ENCODE assay signal across 1 cellular context in the genomic region with DNA sequence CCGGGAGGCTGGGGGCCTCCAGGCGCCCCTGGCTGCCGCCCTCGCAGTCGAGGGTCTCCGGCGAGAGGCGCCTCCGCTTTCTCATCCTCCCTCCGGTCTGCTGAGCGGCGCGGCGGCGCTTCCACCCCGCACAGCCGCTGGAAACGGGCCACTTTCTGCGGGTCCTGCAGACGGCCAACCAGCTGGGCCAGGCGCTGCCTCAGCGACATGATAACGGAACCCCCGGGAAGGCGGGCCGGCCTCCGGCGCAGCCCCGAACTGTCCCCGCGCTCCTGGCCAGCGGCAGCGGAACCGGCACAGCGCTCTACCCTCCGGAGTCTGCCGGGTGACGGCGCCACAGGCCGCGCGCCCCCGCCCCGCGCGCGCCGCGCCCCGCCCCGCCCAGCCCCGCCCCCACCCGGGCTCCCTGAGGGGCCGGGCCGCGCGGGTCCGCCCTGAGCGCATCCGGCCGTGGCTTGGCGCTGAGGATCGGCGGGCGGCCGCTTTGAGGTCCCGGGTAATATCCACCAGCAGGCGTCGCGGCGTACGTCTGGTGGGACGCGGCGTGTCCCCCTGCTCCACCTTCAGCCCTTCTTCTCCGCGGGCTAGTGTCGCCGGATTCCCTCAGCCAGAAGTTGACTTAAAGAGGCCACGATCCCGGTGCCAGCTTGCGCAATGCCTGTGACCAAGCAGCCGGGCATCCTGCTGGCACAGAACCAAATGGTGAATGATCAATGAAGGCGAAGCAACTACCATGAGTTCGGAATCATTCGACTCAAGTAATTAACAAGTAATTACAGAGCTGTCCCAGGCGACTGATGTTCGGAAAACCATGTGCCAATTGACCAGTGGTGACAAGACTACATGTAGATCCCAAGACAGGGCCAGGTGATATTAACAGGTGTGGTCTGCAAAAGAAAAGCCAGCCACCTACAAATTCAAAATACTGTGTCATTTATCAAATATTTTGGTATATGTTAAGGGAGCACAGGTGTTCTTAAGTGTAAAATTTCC.
TF ChIP-seq lines count a peak whose summit lies in the region.

A gene with protein sequence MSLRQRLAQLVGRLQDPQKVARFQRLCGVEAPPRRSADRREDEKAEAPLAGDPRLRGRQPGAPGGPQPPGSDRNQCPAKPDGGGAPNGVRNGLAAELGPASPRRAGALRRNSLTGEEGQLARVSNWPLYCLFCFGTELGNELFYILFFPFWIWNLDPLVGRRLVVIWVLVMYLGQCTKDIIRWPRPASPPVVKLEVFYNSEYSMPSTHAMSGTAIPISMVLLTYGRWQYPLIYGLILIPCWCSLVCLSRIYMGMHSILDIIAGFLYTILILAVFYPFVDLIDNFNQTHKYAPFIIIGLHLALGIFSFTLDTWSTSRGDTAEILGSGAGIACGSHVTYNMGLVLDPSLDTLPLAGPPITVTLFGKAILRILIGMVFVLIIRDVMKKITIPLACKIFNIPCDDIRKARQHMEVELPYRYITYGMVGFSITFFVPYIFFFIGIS (minus strand): TSS at position 330 of the 993 bp plus-strand sequence. CDS start 121 bp downstream, at position 209.

TF ChIP-seq in HepG2, 621 proteins besides CTCF, POLR2A, EP300 and RAD21 (continued from another document and continues in another):
- TF ChIP-seq SAP130 (CRISPR knock-in tag; IDR thresholded peaks at IDR 0.05; ENCODE audit: low read depth) (peak; percentile 7), NR2F6 (IDR thresholded peaks at IDR 0.05) (no peak), NR2F6 (CRISPR knock-in tag; IDR thresholded peaks at IDR 0.05) (no peak), ZNF234 (CRISPR knock-in tag; conservative IDR thresholded peaks at IDR 0.05) (peak; percentile 60; the same call in 1 of the 2 replicates), MAZ (IDR thresholded peaks at IDR 0.05; ENCODE audit: borderline replicate concordance, low read depth, low read length) (no peak), MAZ (CRISPR knock-in tag; IDR thresholded peaks at IDR 0.05; ENCODE audit: low read depth) (peak; percentile 52; the same call in 1 of the 2 replicates), SRSF4 (IDR thresholded peaks at IDR 0.05; ENCODE audit: low read depth, low read length, poor library complexity, severe bottlenecking) (no peak), RXRA (CRISPR knock-in tag; IDR thresholded peaks at IDR 0.05) (peak; percentile 12; the same call in 1 of the 2 replicates), TBX2 (CRISPR knock-in tag; IDR thresholded peaks at IDR 0.05; ENCODE audit: borderline replicate concordance) (peak; percentile 50; the same call in 1 of the 2 replicates), SP2 (CRISPR knock-in tag; IDR thresholded peaks at IDR 0.05) (peak; percentile 54), ZNF780A (CRISPR knock-in tag; IDR thresholded peaks at IDR 0.05) (no peak), TAF1 (CRISPR knock-in tag; IDR thresholded peaks at IDR 0.05) (peak; percentile 72), ZNF776 (CRISPR knock-in tag; IDR thresholded peaks at IDR 0.05) (no peak), POLR2G (IDR thresholded peaks at IDR 0.05; ENCODE audit: low read depth, low read length) (peak; percentile 68; the same call in 1 of the 2 replicates), ZBTB7B (CRISPR knock-in tag; IDR thresholded peaks at IDR 0.05) (peak; percentile 62; the same call in 1 of the 2 replicates), ZFY (CRISPR knock-in tag; IDR thresholded peaks at IDR 0.05) (peak; percentile 84; the same call in 1 of the 2 replicates), SALL1 (CRISPR knock-in tag; IDR thresholded peaks at IDR 0.05) (peak; percentile 76), HNRNPLL (IDR thresholded peaks at IDR 0.05; ENCODE audit: low read depth, low read length, poor library complexity, severe bottlenecking) (peak; percentile 63), KDM5B (CRISPR knock-in tag; IDR thresholded peaks at IDR 0.05; ENCODE audit: borderline replicate concordance) (peak; percentile 42; the same call in 1 of the 2 replicates), KAT7 (CRISPR knock-in tag; IDR thresholded peaks at IDR 0.05; ENCODE audit: borderline replicate concordance) (peak; percentile 60; the same call in 1 of the 2 replicates), SIN3A (IDR thresholded peaks at IDR 0.05; ENCODE audit: borderline replicate concordance, low read depth, low read length) (peak; percentile 70; the same call in 1 of the 2 replicates), ZNF562 (CRISPR knock-in tag; IDR thresholded peaks at IDR 0.05; ENCODE audit: borderline replicate concordance) (no peak), BRCA1 (CRISPR knock-in tag; IDR thresholded peaks at IDR 0.05) (peak; percentile 23; the same call in 1 of the 2 replicates), AGO2 (optimal IDR thresholded peaks at IDR 0.05; ENCODE audit: low read depth, low read length) (peak; percentile 28), GABPB1 (CRISPR knock-in tag; IDR thresholded peaks at IDR 0.05) (peak; percentile 73; the same call in 1 of the 2 replicates), ZNF7 (CRISPR knock-in tag; IDR thresholded peaks at IDR 0.05) (no peak), FOSL2 (CRISPR knock-in tag; IDR thresholded peaks at IDR 0.05) (peak; percentile 91), LCORL (IDR thresholded peaks at IDR 0.05) (no peak), LCORL (CRISPR knock-in tag; IDR thresholded peaks at IDR 0.05) (peak; percentile 74; the same call in 1 of the 2 replicates), RCOR2 (CRISPR knock-in tag; IDR thresholded peaks at IDR 0.05) (no peak), STAG1 (CRISPR knock-in tag; IDR thresholded peaks at IDR 0.05) (peak; percentile 55), ZNF10 (CRISPR knock-in tag; IDR thresholded peaks at IDR 0.05; ENCODE audit: borderline replicate concordance, low read depth) (no peak), MED8 (CRISPR knock-in tag; IDR thresholded peaks at IDR 0.05; ENCODE audit: insufficient replicate concordance) (no peak), FOSL1 (CRISPR knock-in tag; IDR thresholded peaks at IDR 0.05; ENCODE audit: borderline replicate concordance) (no peak), THAP11 (CRISPR knock-in tag; IDR thresholded peaks at IDR 0.05) (peak; percentile 42; the same call in 1 of the 2 replicates)
- TF ChIP-seq, protein P1, sequence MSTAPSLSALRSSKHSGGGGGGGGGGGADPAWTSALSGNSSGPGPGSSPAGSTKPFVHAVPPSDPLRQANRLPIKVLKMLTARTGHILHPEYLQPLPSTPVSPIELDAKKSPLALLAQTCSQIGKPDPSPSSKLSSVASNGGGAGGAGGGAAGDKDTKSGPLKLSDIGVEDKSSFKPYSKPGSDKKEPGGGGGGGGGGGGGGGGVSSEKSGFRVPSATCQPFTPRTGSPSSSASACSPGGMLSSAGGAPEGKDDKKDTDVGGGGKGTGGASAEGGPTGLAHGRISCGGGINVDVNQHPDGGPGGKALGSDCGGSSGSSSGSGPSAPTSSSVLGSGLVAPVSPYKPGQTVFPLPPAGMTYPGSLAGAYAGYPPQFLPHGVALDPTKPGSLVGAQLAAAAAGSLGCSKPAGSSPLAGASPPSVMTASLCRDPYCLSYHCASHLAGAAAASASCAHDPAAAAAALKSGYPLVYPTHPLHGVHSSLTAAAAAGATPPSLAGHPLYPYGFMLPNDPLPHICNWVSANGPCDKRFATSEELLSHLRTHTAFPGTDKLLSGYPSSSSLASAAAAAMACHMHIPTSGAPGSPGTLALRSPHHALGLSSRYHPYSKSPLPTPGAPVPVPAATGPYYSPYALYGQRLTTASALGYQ (CRISPR knock-in tag; IDR thresholded peaks at IDR 0.05) = 0 out of 2 replicates have a peak, but pooled peaks have one; percentile 24
- TF ChIP-seq, protein P2, sequence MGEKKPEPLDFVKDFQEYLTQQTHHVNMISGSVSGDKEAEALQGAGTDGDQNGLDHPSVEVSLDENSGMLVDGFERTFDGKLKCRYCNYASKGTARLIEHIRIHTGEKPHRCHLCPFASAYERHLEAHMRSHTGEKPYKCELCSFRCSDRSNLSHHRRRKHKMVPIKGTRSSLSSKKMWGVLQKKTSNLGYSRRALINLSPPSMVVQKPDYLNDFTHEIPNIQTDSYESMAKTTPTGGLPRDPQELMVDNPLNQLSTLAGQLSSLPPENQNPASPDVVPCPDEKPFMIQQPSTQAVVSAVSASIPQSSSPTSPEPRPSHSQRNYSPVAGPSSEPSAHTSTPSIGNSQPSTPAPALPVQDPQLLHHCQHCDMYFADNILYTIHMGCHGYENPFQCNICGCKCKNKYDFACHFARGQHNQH (CRISPR knock-in tag; IDR thresholded peaks at IDR 0.05) = no peak
- TF ChIP-seq, protein P3, sequence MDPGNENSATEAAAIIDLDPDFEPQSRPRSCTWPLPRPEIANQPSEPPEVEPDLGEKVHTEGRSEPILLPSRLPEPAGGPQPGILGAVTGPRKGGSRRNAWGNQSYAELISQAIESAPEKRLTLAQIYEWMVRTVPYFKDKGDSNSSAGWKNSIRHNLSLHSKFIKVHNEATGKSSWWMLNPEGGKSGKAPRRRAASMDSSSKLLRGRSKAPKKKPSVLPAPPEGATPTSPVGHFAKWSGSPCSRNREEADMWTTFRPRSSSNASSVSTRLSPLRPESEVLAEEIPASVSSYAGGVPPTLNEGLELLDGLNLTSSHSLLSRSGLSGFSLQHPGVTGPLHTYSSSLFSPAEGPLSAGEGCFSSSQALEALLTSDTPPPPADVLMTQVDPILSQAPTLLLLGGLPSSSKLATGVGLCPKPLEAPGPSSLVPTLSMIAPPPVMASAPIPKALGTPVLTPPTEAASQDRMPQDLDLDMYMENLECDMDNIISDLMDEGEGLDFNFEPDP (CRISPR knock-in tag; conservative IDR thresholded peaks at IDR 0.05) = 0 out of 2 replicates have a peak, but pooled peaks have one; percentile 66
- TF ChIP-seq, protein P4, sequence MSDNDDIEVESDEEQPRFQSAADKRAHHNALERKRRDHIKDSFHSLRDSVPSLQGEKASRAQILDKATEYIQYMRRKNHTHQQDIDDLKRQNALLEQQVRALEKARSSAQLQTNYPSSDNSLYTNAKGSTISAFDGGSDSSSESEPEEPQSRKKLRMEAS (IDR thresholded peaks at IDR 0.05) = peak; percentile 64; the same call in 1 of the 2 replicates
- TF ChIP-seq, protein P5, sequence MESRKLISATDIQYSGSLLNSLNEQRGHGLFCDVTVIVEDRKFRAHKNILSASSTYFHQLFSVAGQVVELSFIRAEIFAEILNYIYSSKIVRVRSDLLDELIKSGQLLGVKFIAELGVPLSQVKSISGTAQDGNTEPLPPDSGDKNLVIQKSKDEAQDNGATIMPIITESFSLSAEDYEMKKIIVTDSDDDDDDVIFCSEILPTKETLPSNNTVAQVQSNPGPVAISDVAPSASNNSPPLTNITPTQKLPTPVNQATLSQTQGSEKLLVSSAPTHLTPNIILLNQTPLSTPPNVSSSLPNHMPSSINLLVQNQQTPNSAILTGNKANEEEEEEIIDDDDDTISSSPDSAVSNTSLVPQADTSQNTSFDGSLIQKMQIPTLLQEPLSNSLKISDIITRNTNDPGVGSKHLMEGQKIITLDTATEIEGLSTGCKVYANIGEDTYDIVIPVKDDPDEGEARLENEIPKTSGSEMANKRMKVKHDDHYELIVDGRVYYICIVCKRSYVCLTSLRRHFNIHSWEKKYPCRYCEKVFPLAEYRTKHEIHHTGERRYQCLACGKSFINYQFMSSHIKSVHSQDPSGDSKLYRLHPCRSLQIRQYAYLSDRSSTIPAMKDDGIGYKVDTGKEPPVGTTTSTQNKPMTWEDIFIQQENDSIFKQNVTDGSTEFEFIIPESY (CRISPR knock-in tag; IDR thresholded peaks at IDR 0.05) = no peak
- TF ChIP-seq, protein P6, sequence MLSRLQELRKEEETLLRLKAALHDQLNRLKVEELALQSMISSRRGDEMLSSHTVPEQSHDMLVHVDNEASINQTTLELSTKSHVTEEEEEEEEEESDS (CRISPR knock-in tag; IDR thresholded peaks at IDR 0.05; ENCODE audit: borderline replicate concordance) = no peak
- TF ChIP-seq, protein P7, sequence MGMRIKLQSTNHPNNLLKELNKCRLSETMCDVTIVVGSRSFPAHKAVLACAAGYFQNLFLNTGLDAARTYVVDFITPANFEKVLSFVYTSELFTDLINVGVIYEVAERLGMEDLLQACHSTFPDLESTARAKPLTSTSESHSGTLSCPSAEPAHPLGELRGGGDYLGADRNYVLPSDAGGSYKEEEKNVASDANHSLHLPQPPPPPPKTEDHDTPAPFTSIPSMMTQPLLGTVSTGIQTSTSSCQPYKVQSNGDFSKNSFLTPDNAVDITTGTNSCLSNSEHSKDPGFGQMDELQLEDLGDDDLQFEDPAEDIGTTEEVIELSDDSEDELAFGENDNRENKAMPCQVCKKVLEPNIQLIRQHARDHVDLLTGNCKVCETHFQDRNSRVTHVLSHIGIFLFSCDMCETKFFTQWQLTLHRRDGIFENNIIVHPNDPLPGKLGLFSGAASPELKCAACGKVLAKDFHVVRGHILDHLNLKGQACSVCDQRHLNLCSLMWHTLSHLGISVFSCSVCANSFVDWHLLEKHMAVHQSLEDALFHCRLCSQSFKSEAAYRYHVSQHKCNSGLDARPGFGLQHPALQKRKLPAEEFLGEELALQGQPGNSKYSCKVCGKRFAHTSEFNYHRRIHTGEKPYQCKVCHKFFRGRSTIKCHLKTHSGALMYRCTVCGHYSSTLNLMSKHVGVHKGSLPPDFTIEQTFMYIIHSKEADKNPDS (CRISPR knock-in tag; IDR thresholded peaks at IDR 0.05) = no peak
